ENCODE assay signal across 12 cellular contexts in the genomic region with DNA sequence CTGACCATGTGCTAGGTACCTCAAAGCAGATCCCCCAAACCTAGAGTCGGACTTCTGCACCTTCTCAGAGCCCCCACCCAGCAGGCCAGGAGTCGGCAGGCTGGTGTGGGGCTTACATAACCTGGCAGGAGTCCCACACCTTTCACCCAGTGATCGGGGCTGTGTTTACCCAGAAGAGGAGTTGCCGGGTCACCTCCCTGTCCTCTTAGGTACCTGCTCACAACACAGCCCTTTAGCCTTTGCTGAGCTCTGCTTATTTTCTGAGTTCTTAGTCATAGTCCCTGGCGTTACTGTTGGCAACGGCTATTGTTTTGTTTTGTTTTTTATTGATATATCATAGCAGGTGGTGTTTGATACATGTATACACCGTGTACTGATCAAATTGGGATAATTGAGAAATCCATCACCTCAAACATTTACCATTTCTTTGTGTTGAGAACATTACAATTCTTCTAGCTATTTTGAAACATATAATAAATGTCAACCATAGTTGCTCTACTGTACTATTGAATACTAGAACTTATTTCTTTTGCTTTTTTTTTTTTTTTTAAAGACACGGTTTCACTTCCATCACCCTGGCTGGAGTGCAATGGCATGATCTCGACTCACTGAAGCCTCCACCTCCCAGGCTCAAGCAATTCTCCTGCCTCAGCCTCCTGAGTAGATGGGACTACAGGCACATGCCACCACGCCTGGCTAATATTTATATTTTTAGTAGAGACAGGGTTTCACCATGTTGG. TPM values are rescaled to one million over a fixed set of nuclear protein-coding genes. Genes with fewer than 3 reads are reported as not detected.
DNase-seq lines count a peak whose midpoint lies in the region; ATAC-seq, FAIRE-seq and TF ChIP-seq lines count a peak whose summit lies in the region.
"Had no signal": no experiment of that assay in that cellular context is flagged by ENCODE, and none has a peak within 500 bp of the region (broad histone marks: within the 10 kb centered on the region; RNA-seq: fewer than 3 reads in every experiment).

No MANE protein-coding gene starts in this region.

- H3K27me3 Mint-ChIP-seq in activated B cell treated with CpG ODN at 0.5 μM for 24 hours: no peaks in the 10 kb centered on the region
- H3K27me3 Mint-ChIP-seq in neural progenitor cell (ENCODE audit: insufficient read depth, low read depth): peaks cover 10% of the 10 kb centered on the region

- H3K79me2 ChIP-seq in neural progenitor cell (ENCODE audit: low read depth): no peaks in the 10 kb centered on the region

- H3K4me1 Mint-ChIP-seq in activated B cell treated with CpG ODN at 0.5 μM for 24 hours: peaks cover 39% of the 10 kb centered on the region
- H3K4me1 Mint-ChIP-seq in neural progenitor cell: no peaks in the 10 kb centered on the region

- H3K27me3 ChIP-seq in liver (ENCODE audit: control insufficient read depth in 4 of 4, insufficient read depth in 4 of 4, low read length in 3 of 4) (no peaks in the 10 kb centered on the region), neural progenitor cell (no peaks in the 10 kb centered on the region)
- H3K27me3 ChIP-seq: esophagus muscularis mucosa had no signal

- no peaks in the 10 kb centered on the region for H3K9me3 Mint-ChIP-seq in activated B cell treated with CpG ODN at 0.5 μM for 24 hours
- H3K9me3 Mint-ChIP-seq in neural progenitor cell: no peaks in the 10 kb centered on the region

- WGBS in liver: 30% methylated on average over 10 of the region's 10 CpGs

- H3K27ac ChIP-seq in KOPT-K1 (ENCODE audit: low read depth, low read length, poor library complexity, severe bottlenecking) (peak overlapping the region; percentile 33), liver (ENCODE audit: low read depth in 1 of 2, low read length in 2 of 2) (peak overlapping the region; percentile 66 to 79), neural progenitor cell (no peak overlapping the region)
- H3K27ac ChIP-seq: esophagus muscularis mucosa had no signal

- H4K20me1 ChIP-seq in neural progenitor cell (ENCODE audit: low read depth): no peaks in the 10 kb centered on the region

- TF ChIP-seq CTCF in activated B cell treated with CpG ODN at 0.5 μM for 24 hours (IDR thresholded peaks at IDR 0.05) (no peak), liver (IDR thresholded peaks at IDR 0.05; ENCODE audit: low read depth, low read length, missing input control) (no peak), neural progenitor cell (IDR thresholded peaks at IDR 0.05) (no peak)

- H3K36me3 ChIP-seq in KOPT-K1 (ENCODE audit: insufficient read depth, low read length): no peaks in the 10 kb centered on the region
- no peaks in the 10 kb centered on the region for H3K36me3 ChIP-seq in liver (ENCODE audit: control insufficient read depth in 4 of 4, insufficient read depth in 3 of 4, low read depth in 1 of 4, low read length in 3 of 4)
- no peaks in the 10 kb centered on the region for H3K36me3 ChIP-seq in neural progenitor cell
- H3K36me3 ChIP-seq: esophagus muscularis mucosa had no signal

- H3K4me3 Mint-ChIP-seq in activated B cell treated with CpG ODN at 0.5 μM for 24 hours (no peak overlapping the region), neural progenitor cell (no peak overlapping the region)

- no peak overlapping the region for H2AFZ ChIP-seq in neural progenitor cell (replicated peaks)

- H3K4me1 ChIP-seq in liver (ENCODE audit: control insufficient read depth in 4 of 4, insufficient read depth in 4 of 4, low read length in 3 of 4) (peaks cover 14 to 49% (median 35%) of the 10 kb centered on the region in 4 donors), neural progenitor cell (no peaks in the 10 kb centered on the region)

- H3K36me3 Mint-ChIP-seq in activated B cell treated with CpG ODN at 0.5 μM for 24 hours (ENCODE audit: low read depth): no peaks in the 10 kb centered on the region
- H3K36me3 Mint-ChIP-seq in neural progenitor cell: no peaks in the 10 kb centered on the region

- H3K27ac Mint-ChIP-seq in activated B cell treated with CpG ODN at 0.5 μM for 24 hours (peak overlapping the region; percentile 32), neural progenitor cell (no peak overlapping the region)

- ATAC-seq in activated B cell treated with CpG ODN at 0.5 μM for 24 hours (ENCODE audit: low read depth) (peak; percentile 45), HG02571 (IDR thresholded peaks at IDR 0.05; ENCODE audit: unreplicated experiment) (no peak), HG03196 (IDR thresholded peaks at IDR 0.05; ENCODE audit: unreplicated experiment) (no peak)

- no peak overlapping the region for H3K4me2 ChIP-seq in neural progenitor cell

- POLR2A ChIA-PET in activated B cell treated with CpG ODN at 0.5 μM for 24 hours (lab: Charles Lee): interaction anchor here (0.6 to 1.5 kb wide), 9 partner anchors 10 to 76 kb away, joined by 3 to 8 read pairs (median 5); partner anchors contain the start of genes NAIF1 and SLC25A25

- peak; percentile 20 to 39 for TF ChIP-seq RAD21 in liver (IDR thresholded peaks at IDR 0.05)

- peak; percentile 83 for DNase-seq in COLO668 (lab: John Stamatoyannopoulos, UW; ENCODE audit: unreplicated experiment)
- DNase-seq in activated B cell treated with CpG ODN at 0.5 μM for 24 hours: no peak
- no peak for DNase-seq in neural progenitor cell (ENCODE audit: low spot score)
- no peak for DNase-seq in GM12892 (ENCODE audit: insufficient read length)
- DNase-seq: activated gamma-delta T cell, Kasumi-1 had no signal

- no peak overlapping the region for H3K9ac ChIP-seq in liver (ENCODE audit: low read depth in 1 of 2, low read length in 2 of 2)
- no peak overlapping the region for H3K9ac ChIP-seq in neural progenitor cell

- H3F3A ChIP-seq in neural progenitor cell (ENCODE audit: low read depth): no peaks in the 10 kb centered on the region

- CTCF ChIA-PET in activated B cell treated with CpG ODN at 0.5 μM for 24 hours (lab: Charles Lee): interaction anchor here (0.7 kb wide), 1 partner anchor 44 kb away, joined by 3 read pairs; no protein-coding TSS in a partner anchor

- H3K4me3 ChIP-seq in liver (ENCODE audit: low read depth in 1 of 3, low read length in 3 of 3) (no peak overlapping the region), neural progenitor cell (no peak overlapping the region)
- H3K4me3 ChIP-seq: esophagus muscularis mucosa, lung had no signal

- no peaks in the 10 kb centered on the region for H3K9me3 ChIP-seq in KOPT-K1 (ENCODE audit: insufficient read depth, low read length, poor library complexity, severe bottlenecking)
- no peaks in the 10 kb centered on the region for H3K9me3 ChIP-seq in liver (ENCODE audit: control insufficient read depth in 4 of 4, low read length in 3 of 4)
- no peaks in the 10 kb centered on the region for H3K9me3 ChIP-seq in neural progenitor cell (ENCODE audit: low read depth)
- H3K9me3 ChIP-seq: esophagus muscularis mucosa had no signal

- no peak for FAIRE-seq in GM12892 (lab: Jason Lieb, UNC)

- no peak for TF ChIP-seq POLR2A in GM12892 (IDR thresholded peaks at IDR 0.05; ENCODE audit: low read depth, low read length)

- intact Hi-C loops in activated B cell treated with CpG ODN at 0.5 μM for 24 hours (cut with micrococcal nuclease): loop anchor here (1.0 kb wide), 1 partner anchor 10 kb away; no protein-coding TSS in a partner anchor

TF ChIP-seq in liver, 16 proteins besides CTCF, POLR2A, EP300 and RAD21 (continues in another document):
- TF ChIP-seq FOXA2 (IDR thresholded peaks at IDR 0.05) (peak; percentile 92), RXRA (IDR thresholded peaks at IDR 0.05) (peak; percentile 96 to 98), NR2F2 (IDR thresholded peaks at IDR 0.05) (no peak), FOXA1 (IDR thresholded peaks at IDR 0.05) (peak; percentile 94), HNF4G (IDR thresholded peaks at IDR 0.05) (no peak), EGR1 (IDR thresholded peaks at IDR 0.05; ENCODE audit: low read depth in 2 of 2) (no peak), GABPA (IDR thresholded peaks at IDR 0.05 in 1 of 2, conservative IDR thresholded peaks at IDR 0.05 in 1 of 2) (peak in 1 of 2 donors; percentile 27), MAX (IDR thresholded peaks at IDR 0.05) (peak; percentile 30), ATF3 (IDR thresholded peaks at IDR 0.05) (no peak), SP1 (IDR thresholded peaks at IDR 0.05) (peak; percentile 93), HNF4A (conservative IDR thresholded peaks at IDR 0.05) (peak; percentile 75 to 91), TAF1 (conservative IDR thresholded peaks at IDR 0.05) (no peak), JUND (IDR thresholded peaks at IDR 0.05) (peak; percentile 60 to 93), YY1 (IDR thresholded peaks at IDR 0.05) (peak; percentile 32)
- TF ChIP-seq, protein P1, sequence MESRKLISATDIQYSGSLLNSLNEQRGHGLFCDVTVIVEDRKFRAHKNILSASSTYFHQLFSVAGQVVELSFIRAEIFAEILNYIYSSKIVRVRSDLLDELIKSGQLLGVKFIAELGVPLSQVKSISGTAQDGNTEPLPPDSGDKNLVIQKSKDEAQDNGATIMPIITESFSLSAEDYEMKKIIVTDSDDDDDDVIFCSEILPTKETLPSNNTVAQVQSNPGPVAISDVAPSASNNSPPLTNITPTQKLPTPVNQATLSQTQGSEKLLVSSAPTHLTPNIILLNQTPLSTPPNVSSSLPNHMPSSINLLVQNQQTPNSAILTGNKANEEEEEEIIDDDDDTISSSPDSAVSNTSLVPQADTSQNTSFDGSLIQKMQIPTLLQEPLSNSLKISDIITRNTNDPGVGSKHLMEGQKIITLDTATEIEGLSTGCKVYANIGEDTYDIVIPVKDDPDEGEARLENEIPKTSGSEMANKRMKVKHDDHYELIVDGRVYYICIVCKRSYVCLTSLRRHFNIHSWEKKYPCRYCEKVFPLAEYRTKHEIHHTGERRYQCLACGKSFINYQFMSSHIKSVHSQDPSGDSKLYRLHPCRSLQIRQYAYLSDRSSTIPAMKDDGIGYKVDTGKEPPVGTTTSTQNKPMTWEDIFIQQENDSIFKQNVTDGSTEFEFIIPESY (IDR thresholded peaks at IDR 0.05): peak; percentile 75

RNA-seq across cellular contexts. Expression of gene EEIG1, which starts 10.4 kb away (rescaled TPM):
- total RNA-seq in activated B cell treated with CpG ODN at 0.5 μM for 24 hours (65.8 and 88.1 TPM in 2 replicates), liver (10 to 100 TPM in 1 of 2 donors, 1 to 10 TPM in 1; 4.9 to 14.3 TPM), neural progenitor cell (ENCODE audit: low replicate concordance) (8.8 and 30.8 TPM in 2 replicates)
- polyA plus RNA-seq in liver: 10 to 100 TPM in 1 of 2 donors, 1 to 10 TPM in 1; 6.7 to 11.2 TPM
- polyA plus RNA-seq in GM12892 (2012; ENCODE audit: missing spikeins): 26.4 TPM

RNA-seq across cellular contexts. Expression of gene DPM2, which starts 53.5 kb away (rescaled TPM):
- total RNA-seq in activated B cell treated with CpG ODN at 0.5 μM for 24 hours (41.4 and 50.6 TPM in 2 replicates), liver (10 to 100 TPM in 1 of 2 donors, 1 to 10 TPM in 1; 9.3 to 22.0 TPM), neural progenitor cell (ENCODE audit: low replicate concordance) (9.1 and 20.5 TPM in 2 replicates)
- 10 to 100 TPM; 22.0 to 25.0 TPM for polyA plus RNA-seq in liver
- polyA plus RNA-seq in GM12892 (2012; ENCODE audit: missing spikeins): 26.4 TPM
